ENCODE assay signal across 14 cellular contexts in the genomic region with DNA sequence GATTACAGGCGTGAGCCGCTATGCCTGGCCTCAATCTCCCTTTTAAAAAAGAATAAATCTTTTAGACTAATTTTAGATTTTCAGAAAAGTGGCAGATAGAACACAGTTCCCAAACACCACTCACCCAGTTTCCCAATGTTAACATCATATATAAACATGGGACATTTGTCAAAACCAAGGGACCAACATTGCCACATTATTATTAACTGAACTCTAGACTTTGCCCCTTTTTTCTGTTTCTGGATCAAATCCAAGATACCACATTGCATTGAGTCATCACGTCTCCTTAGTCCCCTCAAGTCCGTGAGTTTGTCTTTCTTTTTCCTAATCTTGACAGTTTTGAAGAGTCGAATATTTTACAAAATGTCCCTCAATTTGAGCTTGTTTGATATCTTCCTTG. TPM values are rescaled to one million over a fixed set of nuclear protein-coding genes. Genes with fewer than 3 reads are reported as not detected.
DNase-seq lines count a peak whose midpoint lies in the region; ATAC-seq and TF ChIP-seq lines count a peak whose summit lies in the region.
"Had no signal": no experiment of that assay in that cellular context is flagged by ENCODE, and none has a peak within 500 bp of the region (broad histone marks: within the 10 kb centered on the region; RNA-seq: fewer than 3 reads in every experiment).

No MANE protein-coding gene starts in this region.

- no peak for ATAC-seq in activated CD4-positive, alpha-beta T cell treated with anti-CD3 and anti-CD28 coated beads for 36 hours
- no peak for ATAC-seq in T-cell (replicated peaks in 1 of 4)
- ATAC-seq in left ventricle myocardium superior = no peak
- ATAC-seq: left colon had no signal

- peaks cover 9% of the 10 kb centered on the region for H3K36me3 Mint-ChIP-seq in activated CD4-positive, alpha-beta T cell treated with anti-CD3 and anti-CD28 coated beads for 36 hours (ENCODE audit: low read depth)
- peaks cover 3% of the 10 kb centered on the region for H3K36me3 Mint-ChIP-seq in T-cell

- no peaks in the 10 kb centered on the region for H3K36me3 ChIP-seq in stomach
- H3K36me3 ChIP-seq: cardiac muscle cell, suprapubic skin had no signal

- no peaks in the 10 kb centered on the region for H3K9me3 Mint-ChIP-seq in activated CD4-positive, alpha-beta T cell treated with anti-CD3 and anti-CD28 coated beads for 36 hours (ENCODE audit: low read depth)
- no peaks in the 10 kb centered on the region for H3K9me3 Mint-ChIP-seq in T-cell

- no peak overlapping the region for H3K4me3 ChIP-seq in stomach
- H3K4me3 ChIP-seq: cardiac muscle cell, suprapubic skin had no signal

- H3K4me3 Mint-ChIP-seq in activated CD4-positive, alpha-beta T cell treated with anti-CD3 and anti-CD28 coated beads for 36 hours = peak overlapping the region; percentile 84
- H3K4me3 Mint-ChIP-seq in T-cell = peak overlapping the region in 2 of 3 donors; percentile 6 to 88

- POLR2A ChIA-PET in activated CD4-positive, alpha-beta T cell treated with anti-CD3 and anti-CD28 coated beads for 36 hours (lab: Charles Lee) = interaction anchor here (0.6 kb wide), 2 partner anchors 32 to 103 kb away, joined by 3 to 5 read pairs; no protein-coding TSS in a partner anchor
- POLR2A ChIA-PET in T-cell (lab: Charles Lee) = interaction anchor here in 1 of 2 donors (0.5 to 0.7 kb wide), 3 partner anchors 203 to 688 kb away, joined by 3 to 5 read pairs (median 3); no protein-coding TSS in a partner anchor

- CTCF ChIA-PET in activated CD4-positive, alpha-beta T cell treated with anti-CD3 and anti-CD28 coated beads for 36 hours (lab: Charles Lee) = interaction anchor here (0.6 to 3.6 kb wide), 2 partner anchors 167 to 277 kb away, joined by 3 to 15 read pairs; no protein-coding TSS in a partner anchor
- CTCF ChIA-PET in T-cell (lab: Charles Lee) = no interaction called here

- peak overlapping the region; percentile 97 for H3K27ac Mint-ChIP-seq in activated CD4-positive, alpha-beta T cell treated with anti-CD3 and anti-CD28 coated beads for 36 hours
- peak overlapping the region; percentile 7 to 72 for H3K27ac Mint-ChIP-seq in T-cell

- 66 to 71% (median 69%) methylated on average over 5 of the region's 5 CpGs for WGBS in stomach, 5 donors

- peaks cover 16% of the 10 kb centered on the region for H3K4me1 Mint-ChIP-seq in activated CD4-positive, alpha-beta T cell treated with anti-CD3 and anti-CD28 coated beads for 36 hours
- peaks cover 17 to 24% (median 22%) of the 10 kb centered on the region in 3 donors for H3K4me1 Mint-ChIP-seq in T-cell

- TF ChIP-seq EP300 in stomach (IDR thresholded peaks at IDR 0.05) = no peak

- no peak overlapping the region for H3K27ac ChIP-seq in stomach
- H3K27ac ChIP-seq: cardiac muscle cell, suprapubic skin had no signal

- H3K4me1 ChIP-seq in stomach = peaks cover 7 to 21% (median 11%) of the 10 kb centered on the region in 4 donors

- H3K27me3 Mint-ChIP-seq in activated CD4-positive, alpha-beta T cell treated with anti-CD3 and anti-CD28 coated beads for 36 hours = no peaks in the 10 kb centered on the region
- H3K27me3 Mint-ChIP-seq in T-cell = no peaks in the 10 kb centered on the region

- intact Hi-C loops in activated CD4-positive, alpha-beta T cell treated with anti-CD3 and anti-CD28 coated beads for 36 hours (cut with DNase I, micrococcal nuclease) = no loop called here
- intact Hi-C loops in stomach (cut with DNase I; ENCODE audit: low total_unique reads) (no loop called here), left ventricle myocardium superior (cut with micrococcal nuclease) (no loop called here)

- H3K9me3 ChIP-seq in stomach = no peaks in the 10 kb centered on the region
- H3K9me3 ChIP-seq: suprapubic skin had no signal

- no peaks in the 10 kb centered on the region for H3K27me3 ChIP-seq in stomach
- H3K27me3 ChIP-seq: cardiac muscle cell, suprapubic skin had no signal

- no peak for DNase-seq in activated CD4-positive, alpha-beta T cell treated with anti-CD3 and anti-CD28 coated beads for 36 hours
- no peak for DNase-seq in activated CD4-positive, alpha-beta T cell treated with anti-CD3 and anti-CD28 coated beads, Interleukin-2, amount 50 U/mL, for 1 hour
- DNase-seq in T-cell = no peak
- peak; percentile 17 to 58 for DNase-seq in erythroblast (lab: John Stamatoyannopoulos, UW)
- DNase-seq in renal cortical epithelial cell (ENCODE audit: low read depth) = peak; percentile 57
- no peak for DNase-seq in stomach
- DNase-seq in NCI-H187 treated with DMSO at 0.1 percent for 48 hours (lab: John Stamatoyannopoulos, UW) = no peak
- no peak for DNase-seq in left ventricle myocardium superior
- DNase-seq: activated CD4-positive, CD25-positive, alpha-beta regulatory T cell treated with anti-CD3 and anti-CD28 coated beads, Interleukin-2, amount 50 U/mL, for 72 hours; activated effector memory CD4-positive, alpha-beta T cell treated with Interleukin-2 at 50 U/mL for 16 hours; left colon; NCI-H1105 had no signal

- TF ChIP-seq CTCF in stomach (IDR thresholded peaks at IDR 0.05) = no peak

- TF ChIP-seq POLR2A in erythroblast (IDR thresholded peaks at IDR 0.05; ENCODE audit: low read length) = no peak
- no peak for TF ChIP-seq POLR2A in stomach (IDR thresholded peaks at IDR 0.05)

RNA-seq across cellular contexts. Expression of gene C2orf42, which starts 2.4 kb away (rescaled TPM):
- total RNA-seq in activated CD4-positive, alpha-beta T cell treated with anti-CD3 and anti-CD28 coated beads for 36 hours = 10 to 100 TPM; 22.6 to 23.3 TPM
- total RNA-seq in T-cell (10 to 100 TPM; 23.3 to 45.9 (median 39.1) TPM), renal cortical epithelial cell (8.9 and 20.8 TPM in 2 replicates), stomach (10 to 100 TPM in 3 of 5 donors, 1 to 10 TPM in 2; 2.6 to 23.2 (median 11.7) TPM), left ventricle myocardium superior (10.3 TPM)
- 1 to 10 TPM; 3.9 to 6.3 (median 4.3) TPM for polyA plus RNA-seq in stomach

RNA-seq across cellular contexts. Expression of gene TIA1, which starts 60.0 kb away (rescaled TPM):
- 10 to 100 TPM; 85.4 to 98.3 TPM for total RNA-seq in activated CD4-positive, alpha-beta T cell treated with anti-CD3 and anti-CD28 coated beads for 36 hours
- total RNA-seq in T-cell (100 to 1,000 TPM in 4 of 5 donors, 10 to 100 TPM in 1; 94.4 to 154 (median 148) TPM), renal cortical epithelial cell (35.8 and 154 TPM in 2 replicates), stomach (100 to 1,000 TPM in 4 of 5 donors, 10 to 100 TPM in 1; 99.9 to 261 (median 205) TPM), left ventricle myocardium superior (51.2 TPM)
- polyA plus RNA-seq in stomach = 10 to 100 TPM in 2 of 3 donors, 1 to 10 TPM in 1; 7.0 to 56.4 (median 10.9) TPM

Comparison
In these comparisons a context has a peak if more than half of its experiments do, and no peak if none do; other contexts are left out.
1. DNase-seq: peak in erythroblast (2 of 2) and renal cortical epithelial cell (single experiment); none in activated CD4-positive, alpha-beta T cell treated with anti-CD3 and anti-CD28 coated beads for 36 hours (single experiment), activated CD4-positive, alpha-beta T cell treated with anti-CD3 and anti-CD28 coated beads, Interleukin-2, amount 50 U/mL, for 1 hour (single experiment), T-cell (0 of 34), stomach (single experiment), NCI-H187 treated with DMSO at 0.1 percent for 48 hours (single experiment) and left ventricle myocardium superior (single experiment).